1 cellular context compared by ENCODE assay signal in the genomic region with DNA sequence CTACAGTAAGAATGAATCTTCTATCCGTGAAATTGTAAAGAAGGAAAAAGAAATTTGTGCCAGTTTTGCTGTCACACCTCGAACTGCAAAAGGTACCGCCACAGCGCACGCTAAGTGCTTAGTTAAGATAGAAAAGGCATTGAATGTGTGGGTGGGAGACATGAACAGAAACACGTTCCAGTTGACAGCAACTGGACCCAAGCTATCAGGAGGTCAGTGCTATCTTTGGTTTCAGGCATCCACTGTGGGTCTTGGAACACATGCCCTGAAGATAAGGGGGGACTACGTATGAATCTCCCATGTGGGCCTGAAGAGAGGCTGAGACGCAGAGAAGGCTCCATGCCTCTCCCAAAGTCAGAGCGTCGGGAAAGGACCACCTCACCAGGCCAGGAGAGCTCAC.
A peak's percentile ranks its signal among the peaks of the same experiment; 100 is the strongest.
TF ChIP-seq lines count a peak whose summit lies in the region.

No MANE protein-coding gene starts in this region.

TF ChIP-seq in K562, 482 proteins besides CTCF, POLR2A, EP300 and RAD21 (continues in another document):
- TF ChIP-seq FOXM1 (IDR thresholded peaks at IDR 0.05; ENCODE audit: low read depth) (peak; percentile 61; the same call in 1 of the 2 replicates), FOXM1 (CRISPR knock-in tag; IDR thresholded peaks at IDR 0.05; ENCODE audit: low read depth) (no peak), KDM1A (IDR thresholded peaks at IDR 0.05) (peak; percentile 79; a peak in 3 of 4 replicates), ZMIZ1 (IDR thresholded peaks at IDR 0.05; ENCODE audit: low read depth in 2 of 2, low read length in 2 of 2) (0 out of 4 replicates have a peak, but pooled peaks of 1 of the 2 experiments have one; percentile 40), NFIC (IDR thresholded peaks at IDR 0.05) (peak; percentile 78), CREM (IDR thresholded peaks at IDR 0.05; ENCODE audit: low read depth) (peak; percentile 77), ZBTB33 (CRISPR knock-in tag; IDR thresholded peaks at IDR 0.05) (no peak), TRIM24 (IDR thresholded peaks at IDR 0.05) (peak; percentile 52 to 77; a peak in 3 of 4 replicates), HEY1 (CRISPR knock-in tag; IDR thresholded peaks at IDR 0.05; ENCODE audit: borderline replicate concordance) (no peak), CBFA2T3 (IDR thresholded peaks at IDR 0.05) (peak; percentile 96), RNF2 (IDR thresholded peaks at IDR 0.05) (peak; percentile 28; the same call in 1 of the 2 replicates), EGR1 (conservative IDR thresholded peaks at IDR 0.05) (peak; percentile 91), TAL1 (IDR thresholded peaks at IDR 0.05) (peak; percentile 88), TFAP4 (CRISPR knock-in tag; IDR thresholded peaks at IDR 0.05; ENCODE audit: borderline replicate concordance) (peak; percentile 34; the same call in 1 of the 2 replicates), MYC (IDR thresholded peaks at IDR 0.05; ENCODE audit: low read depth, low read length) (peak; percentile 46; the same call in 1 of the 2 replicates), MYC (CRISPR knock-in tag; IDR thresholded peaks at IDR 0.05; ENCODE audit: borderline replicate concordance, low read depth) (no peak), CTBP1 (IDR thresholded peaks at IDR 0.05; ENCODE audit: borderline replicate concordance) (0 out of 2 replicates have a peak, but pooled peaks have one; percentile 31), SMARCA4 (IDR thresholded peaks at IDR 0.05) (peak; percentile 70; the same call in 1 of the 2 replicates), NFYB (IDR thresholded peaks at IDR 0.05; ENCODE audit: extremely low read depth, insufficient read length) (no peak), LEF1 (IDR thresholded peaks at IDR 0.05) (0 out of 2 replicates have a peak, but pooled peaks have one; percentile 43), POLR2AphosphoS5 (IDR thresholded peaks at IDR 0.05; ENCODE audit: control insufficient read depth, insufficient read depth, low read depth, low read length) (peak; percentile 83; the same call in 1 of the 2 replicates), HNRNPK (IDR thresholded peaks at IDR 0.05; ENCODE audit: low read depth, low read length, poor library complexity, severe bottlenecking) (no peak), ZNF584 (CRISPR knock-in tag; IDR thresholded peaks at IDR 0.05; ENCODE audit: low read depth) (no peak), HDAC1 (IDR thresholded peaks at IDR 0.05) (peak in 1 of 2 experiments; percentile 69; a peak in 2 of 4 replicates), KLF10 (CRISPR knock-in tag; IDR thresholded peaks at IDR 0.05) (no peak), PML (IDR thresholded peaks at IDR 0.05; ENCODE audit: low read length) (peak; percentile 76), RBM39 (optimal IDR thresholded peaks at IDR 0.05; ENCODE audit: low read depth, low read length) (no peak), SNIP1 (IDR thresholded peaks at IDR 0.05; ENCODE audit: low read depth) (no peak), CC2D1A (IDR thresholded peaks at IDR 0.05) (peak; percentile 62; the same call in 1 of the 2 replicates), KLF16 (IDR thresholded peaks at IDR 0.05) (peak; percentile 79; the same call in 1 of the 2 replicates), L3MBTL2 (IDR thresholded peaks at IDR 0.05) (peak; percentile 58; the same call in 1 of the 2 replicates), RBBP5 (IDR thresholded peaks at IDR 0.05; ENCODE audit: borderline replicate concordance, insufficient read depth, low read length, poor library complexity, severe bottlenecking) (no peak), ZNF212 (CRISPR knock-in tag; IDR thresholded peaks at IDR 0.05) (no peak), ZKSCAN8 (CRISPR knock-in tag; IDR thresholded peaks at IDR 0.05) (0 out of 2 replicates have a peak, but pooled peaks have one; percentile 31), TCF3 (CRISPR knock-in tag; IDR thresholded peaks at IDR 0.05) (peak; percentile 91)
- TF ChIP-seq, protein P1, sequence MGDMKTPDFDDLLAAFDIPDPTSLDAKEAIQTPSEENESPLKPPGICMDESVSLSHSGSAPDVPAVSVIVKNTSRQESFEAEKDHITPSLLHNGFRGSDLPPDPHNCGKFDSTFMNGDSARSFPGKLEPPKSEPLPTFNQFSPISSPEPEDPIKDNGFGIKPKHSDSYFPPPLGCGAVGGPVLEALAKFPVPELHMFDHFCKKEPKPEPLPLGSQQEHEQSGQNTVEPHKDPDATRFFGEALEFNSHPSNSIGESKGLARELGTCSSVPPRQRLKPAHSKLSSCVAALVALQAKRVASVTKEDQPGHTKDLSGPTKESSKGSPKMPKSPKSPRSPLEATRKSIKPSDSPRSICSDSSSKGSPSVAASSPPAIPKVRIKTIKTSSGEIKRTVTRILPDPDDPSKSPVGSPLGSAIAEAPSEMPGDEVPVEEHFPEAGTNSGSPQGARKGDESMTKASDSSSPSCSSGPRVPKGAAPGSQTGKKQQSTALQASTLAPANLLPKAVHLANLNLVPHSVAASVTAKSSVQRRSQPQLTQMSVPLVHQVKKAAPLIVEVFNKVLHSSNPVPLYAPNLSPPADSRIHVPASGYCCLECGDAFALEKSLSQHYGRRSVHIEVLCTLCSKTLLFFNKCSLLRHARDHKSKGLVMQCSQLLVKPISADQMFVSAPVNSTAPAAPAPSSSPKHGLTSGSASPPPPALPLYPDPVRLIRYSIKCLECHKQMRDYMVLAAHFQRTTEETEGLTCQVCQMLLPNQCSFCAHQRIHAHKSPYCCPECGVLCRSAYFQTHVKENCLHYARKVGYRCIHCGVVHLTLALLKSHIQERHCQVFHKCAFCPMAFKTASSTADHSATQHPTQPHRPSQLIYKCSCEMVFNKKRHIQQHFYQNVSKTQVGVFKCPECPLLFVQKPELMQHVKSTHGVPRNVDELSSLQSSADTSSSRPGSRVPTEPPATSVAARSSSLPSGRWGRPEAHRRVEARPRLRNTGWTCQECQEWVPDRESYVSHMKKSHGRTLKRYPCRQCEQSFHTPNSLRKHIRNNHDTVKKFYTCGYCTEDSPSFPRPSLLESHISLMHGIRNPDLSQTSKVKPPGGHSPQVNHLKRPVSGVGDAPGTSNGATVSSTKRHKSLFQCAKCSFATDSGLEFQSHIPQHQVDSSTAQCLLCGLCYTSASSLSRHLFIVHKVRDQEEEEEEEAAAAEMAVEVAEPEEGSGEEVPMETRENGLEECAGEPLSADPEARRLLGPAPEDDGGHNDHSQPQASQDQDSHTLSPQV (IDR thresholded peaks at IDR 0.05) = peak; percentile 72; the same call in 1 of the 2 replicates
- TF ChIP-seq, protein P2, sequence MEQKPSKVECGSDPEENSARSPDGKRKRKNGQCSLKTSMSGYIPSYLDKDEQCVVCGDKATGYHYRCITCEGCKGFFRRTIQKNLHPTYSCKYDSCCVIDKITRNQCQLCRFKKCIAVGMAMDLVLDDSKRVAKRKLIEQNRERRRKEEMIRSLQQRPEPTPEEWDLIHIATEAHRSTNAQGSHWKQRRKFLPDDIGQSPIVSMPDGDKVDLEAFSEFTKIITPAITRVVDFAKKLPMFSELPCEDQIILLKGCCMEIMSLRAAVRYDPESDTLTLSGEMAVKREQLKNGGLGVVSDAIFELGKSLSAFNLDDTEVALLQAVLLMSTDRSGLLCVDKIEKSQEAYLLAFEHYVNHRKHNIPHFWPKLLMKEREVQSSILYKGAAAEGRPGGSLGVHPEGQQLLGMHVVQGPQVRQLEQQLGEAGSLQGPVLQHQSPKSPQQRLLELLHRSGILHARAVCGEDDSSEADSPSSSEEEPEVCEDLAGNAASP (IDR thresholded peaks at IDR 0.05) = no peak
